ENCODE assay signal across 9 cellular contexts in genomic region chr9:126613656-126614055, GRCh38. TPM values are rescaled to one million over a fixed set of nuclear protein-coding genes. Genes with fewer than 3 reads are reported as not detected.
DNase-seq lines count a peak whose midpoint lies in the region; ATAC-seq, FAIRE-seq and TF ChIP-seq lines count a peak whose summit lies in the region.
"Had no signal": no experiment of that assay in that cellular context is flagged by ENCODE, and none has a peak within 500 bp of the region (broad histone marks: within the 10 kb centered on the region; RNA-seq: fewer than 3 reads in every experiment).

Gene LMX1B (plus strand): TSS chr9:126613928. CDS start chr9:126614450, 522 bp downstream.

- H3K27ac ChIP-seq in RWPE2 (ENCODE audit: poor library complexity, severe bottlenecking), result no peak within 1 kb of the TSS
- no peak within 1 kb of the TSS for H3K27ac ChIP-seq in small intestine (ENCODE audit: low read depth in 1 of 2, low read length in 1 of 2)

- H3K4me1 ChIP-seq in RWPE2 (ENCODE audit: insufficient read depth, poor library complexity, severe bottlenecking), result no peaks in the 10 kb centered on the region
- H3K4me1 ChIP-seq in small intestine (ENCODE audit: control insufficient read depth in 2 of 2, insufficient read depth in 1 of 2, low read depth in 1 of 2, low read length in 1 of 2), result peaks cover 0 to 4% of the 10 kb centered on the region in 2 donors

- FAIRE-seq in small intestine (lab: Jason Lieb, UNC), result no peak

- H3K4me3 ChIP-seq in RWPE2 (ENCODE audit: severe bottlenecking) (peak within 1 kb of the TSS; percentile 27), fibroblast of villous mesenchyme (ENCODE audit: low read depth, low read length) (no peak within 1 kb of the TSS), small intestine (ENCODE audit: low read depth in 1 of 2, low read length in 2 of 2) (peak within 1 kb of the TSS in 1 of 2 donors; percentile 38)

- H3K36me3 ChIP-seq in RWPE2 (ENCODE audit: low read depth) (no peaks in the 10 kb centered on the region), small intestine (ENCODE audit: control insufficient read depth in 2 of 2, insufficient read depth in 2 of 2, low read length in 2 of 2) (no peaks in the 10 kb centered on the region)

- no peaks in the 10 kb centered on the region for H3K9me3 ChIP-seq in RWPE2 (ENCODE audit: severe bottlenecking)
- H3K9me3 ChIP-seq in small intestine (ENCODE audit: control insufficient read depth, low read depth), result no peaks in the 10 kb centered on the region

- whole genome bisulfite sequencing in small intestine, 3 donors, result 2% methylated on average over 26 to 59 of the region's 59 CpGs

- peak; percentile 2 for DNase-seq in NCI-H1436 (lab: John Stamatoyannopoulos, UW)
- no peak for DNase-seq in NCI-H1436 treated with DMSO at 0.1 percent for 48 hours (lab: John Stamatoyannopoulos, UW)
- DNase-seq in RWPE2 (ENCODE audit: low spot score), result peak; percentile 46
- DNase-seq in fibroblast of villous mesenchyme (ENCODE audit: low read depth), result peak; percentile 32
- peak; percentile 7 for DNase-seq in small intestine

- H3K27me3 ChIP-seq in RWPE2 (ENCODE audit: insufficient read depth, poor library complexity, severe bottlenecking), result peaks cover 82% of the 10 kb centered on the region
- H3K27me3 ChIP-seq in small intestine (ENCODE audit: control insufficient read depth in 2 of 2, insufficient read depth in 2 of 2, low read length in 2 of 2), result peaks cover 26 to 64% of the 10 kb centered on the region in 2 donors

- TF ChIP-seq CTCF in RWPE2 (IDR thresholded peaks at IDR 0.05; ENCODE audit: poor library complexity, severe bottlenecking) (no peak), fibroblast of villous mesenchyme (IDR thresholded peaks at IDR 0.05; ENCODE audit: insufficient read depth, low read depth, low read length) (no peak)

- no peak for ATAC-seq in RWPE2 (ENCODE audit: low read depth)
- ATAC-seq in GM18873 (IDR thresholded peaks at IDR 0.05; ENCODE audit: low FRiP score, unreplicated experiment), result no peak
- ATAC-seq in HG02623 (IDR thresholded peaks at IDR 0.05; ENCODE audit: unreplicated experiment), result no peak
- no peak for ATAC-seq in HG03571 (IDR thresholded peaks at IDR 0.05; ENCODE audit: unreplicated experiment)

RNA-seq across cellular contexts. Expression of gene LMX1B, which starts in this region (rescaled TPM):
- not detected in 2 replicates for total RNA-seq in fibroblast of villous mesenchyme
- polyA plus RNA-seq in small intestine, result under 1 TPM in 1 of 3 donors, not detected in 2; 0.13 TPM
- polyA plus RNA-seq: AG04450 had no signal

Comparison
In these comparisons a context has a peak if more than half of its experiments do, and no peak if none do; other contexts are left out.
1. Peak in DNase-seq in fibroblast of villous mesenchyme; RNA of the gene not detected or under 1 TPM.
2. Peak in DNase-seq in small intestine; RNA of the gene not detected or under 1 TPM.